In the genomic region with DNA sequence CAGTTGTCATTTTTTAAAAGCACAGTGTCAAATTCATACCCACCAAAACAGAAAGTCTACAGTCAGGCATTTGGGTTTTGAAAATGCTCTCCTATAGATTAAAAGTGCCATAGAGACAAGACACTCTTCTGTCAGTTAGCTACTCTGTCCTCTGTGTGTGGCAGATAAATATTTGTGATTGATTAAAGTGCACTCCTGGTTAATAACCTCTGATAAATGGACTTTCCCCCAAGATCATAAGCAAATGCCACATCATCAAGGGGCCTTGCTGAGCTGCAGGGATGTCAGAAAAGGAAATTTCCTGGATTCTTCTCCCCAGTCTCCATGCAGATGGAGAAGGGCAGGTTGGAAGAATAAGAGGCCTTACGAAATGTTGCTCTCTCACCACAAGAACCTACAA, we compare ENCODE assay signal across 24 cellular contexts.
"Had no signal": no experiment of that assay in that cellular context is flagged by ENCODE, and none has a peak within 500 bp of the region (broad histone marks: within the 10 kb centered on the region; RNA-seq: fewer than 3 reads in every experiment).

No MANE protein-coding gene starts in this region.

- FAIRE-seq: endometrium, islet of Langerhans, keratinocyte had no signal

- H3K27me3 ChIP-seq: colonic mucosa, esophagus squamous epithelium, gastrocnemius medialis, heart right ventricle had no signal

- H3K4me3 ChIP-seq: colonic mucosa, esophagus squamous epithelium, heart right ventricle, left ventricle myocardium inferior, lower lobe of right lung, mucosa of descending colon had no signal

- DNase-seq: colonic mucosa; cortex of kidney; effector CD8-positive, alpha-beta T cell; effector memory CD8-positive, alpha-beta T cell; endodermal cell; erythroblast; esophagus squamous epithelium; foreskin fibroblast; foreskin melanocyte; gastrocnemius medialis; glutamatergic neuron; head of caudate nucleus; heart right ventricle; left cardiac atrium; left ventricle myocardium inferior; lower lobe of right lung; mesenchymal stem cell; mucosa of descending colon; naive B cell had no signal

- H3K36me3 ChIP-seq: colonic mucosa, esophagus squamous epithelium, gastrocnemius medialis, heart right ventricle, left ventricle myocardium inferior, lower lobe of right lung had no signal

- H3K4me1 ChIP-seq: colonic mucosa, gastrocnemius medialis, lower lobe of right lung had no signal

- H3K27ac ChIP-seq: colonic mucosa, epithelial cell of prostate, esophagus squamous epithelium, gastrocnemius medialis, heart right ventricle, left ventricle myocardium inferior, lower lobe of right lung had no signal

- ATAC-seq: effector memory CD8-positive, alpha-beta T cell; esophagus mucosa; lower lobe of right lung; mucosa of descending colon had no signal

- H3K9me3 ChIP-seq: colonic mucosa, esophagus squamous epithelium, gastrocnemius medialis, lower lobe of right lung, mucosa of descending colon had no signal
